Comparison of ENCODE assay signal across 8 cellular contexts in the genomic region with DNA sequence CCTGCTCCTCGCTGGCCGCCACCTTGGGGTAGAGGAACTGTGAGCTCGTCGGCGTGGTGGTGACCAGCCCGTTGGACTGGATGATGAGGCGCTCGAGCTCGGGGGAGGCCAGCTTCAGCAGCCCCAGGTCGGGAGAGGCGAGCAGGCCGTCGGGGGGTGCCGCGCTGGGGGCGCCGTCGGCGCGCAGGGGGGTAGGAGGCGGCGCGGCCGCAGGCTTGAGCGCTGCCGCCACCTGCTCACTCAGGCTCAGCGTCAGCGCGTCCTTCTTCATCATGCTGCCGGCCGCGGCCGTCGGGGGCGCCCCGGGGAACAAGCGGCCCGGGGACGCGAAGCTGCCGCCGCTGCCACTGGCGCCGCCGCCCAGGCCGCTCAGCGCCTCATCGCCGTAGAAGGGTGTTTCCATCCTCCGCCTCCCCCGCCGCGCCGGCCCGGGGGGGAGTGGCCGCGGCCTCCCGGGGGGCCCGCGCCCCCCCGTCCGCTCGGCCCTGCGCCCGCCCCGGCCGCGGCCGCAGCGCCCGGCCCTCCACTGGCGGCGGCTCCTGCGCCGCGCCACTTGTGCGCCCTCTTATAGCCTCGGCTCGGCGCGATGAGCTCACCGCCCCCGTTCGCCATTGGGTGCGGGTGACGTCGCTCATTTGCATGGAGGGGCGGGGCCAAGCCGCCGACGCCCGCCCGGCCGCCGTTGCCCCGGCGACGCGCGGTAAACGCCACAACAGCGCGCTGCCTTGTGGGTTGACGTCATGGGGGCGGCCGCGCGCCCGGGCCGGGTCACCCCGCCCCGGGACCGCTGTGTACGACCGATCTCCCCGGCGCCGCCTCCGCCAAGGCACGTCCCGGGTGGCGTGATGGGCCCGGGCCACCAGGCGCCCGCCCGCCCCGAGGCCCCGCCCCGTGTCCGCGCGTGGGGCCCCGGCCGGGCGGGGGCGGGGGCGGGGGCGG. TPM values are rescaled to one million over a fixed set of nuclear protein-coding genes. Genes with fewer than 3 reads are reported as not detected.
DNase-seq lines count a peak whose midpoint lies in the region; ATAC-seq and TF ChIP-seq lines count a peak whose summit lies in the region.

A gene (minus strand): TSS at position 541 of the 939 bp plus-strand sequence. CDS start 138 bp downstream, at position 403.

- peak; percentile 14 for TF ChIP-seq CTCF in liver (IDR thresholded peaks at IDR 0.05; ENCODE audit: low read depth, low read length, missing input control)

- peaks cover 13% of the 10 kb centered on the region for H3K36me3 ChIP-seq in CD4-positive, CD25-positive, alpha-beta regulatory T cell (ENCODE audit: control insufficient read depth, insufficient read depth, low read length)
- H3K36me3 ChIP-seq in liver (ENCODE audit: control insufficient read depth in 4 of 4, insufficient read depth in 3 of 4, low read depth in 1 of 4, low read length in 3 of 4): peaks cover 0 to 4% (median 1%) of the 10 kb centered on the region in 4 donors

- peaks cover 29% of the 10 kb centered on the region for H3K27me3 Mint-ChIP-seq in CD4-positive, CD25-positive, alpha-beta regulatory T cell

- no peaks in the 10 kb centered on the region for H3K9me3 ChIP-seq in CD4-positive, CD25-positive, alpha-beta regulatory T cell (ENCODE audit: control insufficient read depth in 2 of 2, low read length in 2 of 2)
- H3K9me3 ChIP-seq in liver (ENCODE audit: control insufficient read depth in 4 of 4, low read length in 3 of 4): no peaks in the 10 kb centered on the region

- under 1% methylated on average over 138 of the region's 138 CpGs for WGBS in liver

- peak within 1 kb of the TSS; percentile 95 to 99 (median 98) for H3K4me3 Mint-ChIP-seq in CD4-positive, CD25-positive, alpha-beta regulatory T cell

- H3K9ac ChIP-seq in liver (ENCODE audit: low read depth in 1 of 2, low read length in 2 of 2): peak within 1 kb of the TSS; percentile 97 to 100

- peak; percentile 98 to 99 (median 98) for DNase-seq in CD4-positive, CD25-positive, alpha-beta regulatory T cell
- peak; percentile 74 for DNase-seq in NCI-H748 treated with DMSO at 0.1 percent for 48 hours (lab: John Stamatoyannopoulos, UW)
- DNase-seq in activated CD4-positive, alpha-beta T cell treated with anti-CD3 and anti-CD28 coated beads, Interleukin-2, amount 50 U/mL, for 48 hours: peak; percentile 97
- peak; percentile 98 for DNase-seq in dermis blood vessel endothelial cell
- DNase-seq in stimulated activated CD4-positive, alpha-beta T cell treated with anti-CD3 and anti-CD28 coated beads, Interleukin-4, amount 100 ng/mL, for 1 hour: peak; percentile 95

- peak within 1 kb of the TSS; percentile 78 for H3K4me3 ChIP-seq in CD4-positive, CD25-positive, alpha-beta regulatory T cell (ENCODE audit: low read depth, low read length)
- H3K4me3 ChIP-seq in liver (ENCODE audit: low read depth in 1 of 3, low read length in 3 of 3): peak within 1 kb of the TSS; percentile 84 to 100 (median 90)

- peaks cover 9 to 58% (median 37%) of the 10 kb centered on the region in 4 donors for H3K4me1 Mint-ChIP-seq in CD4-positive, CD25-positive, alpha-beta regulatory T cell

- no peak for TF ChIP-seq RAD21 in liver (IDR thresholded peaks at IDR 0.05)

- H3K27me3 ChIP-seq in CD4-positive, CD25-positive, alpha-beta regulatory T cell (ENCODE audit: control insufficient read depth, insufficient read depth, low read length): no peaks in the 10 kb centered on the region
- H3K27me3 ChIP-seq in liver (ENCODE audit: control insufficient read depth in 4 of 4, insufficient read depth in 4 of 4, low read length in 3 of 4): no peaks in the 10 kb centered on the region

- peaks cover 50% of the 10 kb centered on the region for H3K4me1 ChIP-seq in CD4-positive, CD25-positive, alpha-beta regulatory T cell (ENCODE audit: control insufficient read depth, insufficient read depth, low read length, poor library complexity, severe bottlenecking)
- H3K4me1 ChIP-seq in liver (ENCODE audit: control insufficient read depth in 4 of 4, insufficient read depth in 4 of 4, low read length in 3 of 4): peaks cover 5 to 31% (median 21%) of the 10 kb centered on the region in 4 donors

- H3K27ac ChIP-seq in CD4-positive, CD25-positive, alpha-beta regulatory T cell (ENCODE audit: insufficient read depth, low read length, poor library complexity, severe bottlenecking): peak within 1 kb of the TSS; percentile 99
- peak within 1 kb of the TSS; percentile 100 for H3K27ac ChIP-seq in liver (ENCODE audit: low read depth in 1 of 2, low read length in 2 of 2)

- H3K27ac Mint-ChIP-seq in CD4-positive, CD25-positive, alpha-beta regulatory T cell: peak within 1 kb of the TSS; percentile 94 to 99 (median 99)

- ATAC-seq in CD4-positive, CD25-positive, alpha-beta regulatory T cell (ENCODE audit: low read depth in 2 of 2): peak; percentile 72 to 76
- peak; percentile 63 for ATAC-seq in GM19395 (IDR thresholded peaks at IDR 0.05; ENCODE audit: unreplicated experiment)
- ATAC-seq in HG03558 (IDR thresholded peaks at IDR 0.05; ENCODE audit: extremely low read depth, unreplicated experiment): peak; percentile 53

- peaks cover 0 to 14% (median 0%) of the 10 kb centered on the region in 7 donors for H3K9me3 Mint-ChIP-seq in CD4-positive, CD25-positive, alpha-beta regulatory T cell

- peaks cover 13% of the 10 kb centered on the region for H3K36me3 Mint-ChIP-seq in CD4-positive, CD25-positive, alpha-beta regulatory T cell

TF ChIP-seq in liver, 16 proteins besides CTCF, POLR2A, EP300 and RAD21:
- no peak for TF ChIP-seq JUND (IDR thresholded peaks at IDR 0.05)
- TF ChIP-seq FOXA2 (IDR thresholded peaks at IDR 0.05): no peak
- TF ChIP-seq TAF1 (conservative IDR thresholded peaks at IDR 0.05): no peak
- TF ChIP-seq GABPA (IDR thresholded peaks at IDR 0.05 in 1 of 2, conservative IDR thresholded peaks at IDR 0.05 in 1 of 2): no peak
- TF ChIP-seq, protein P1, sequence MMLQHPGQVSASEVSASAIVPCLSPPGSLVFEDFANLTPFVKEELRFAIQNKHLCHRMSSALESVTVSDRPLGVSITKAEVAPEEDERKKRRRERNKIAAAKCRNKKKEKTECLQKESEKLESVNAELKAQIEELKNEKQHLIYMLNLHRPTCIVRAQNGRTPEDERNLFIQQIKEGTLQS (IDR thresholded peaks at IDR 0.05): no peak
- TF ChIP-seq, protein P2, sequence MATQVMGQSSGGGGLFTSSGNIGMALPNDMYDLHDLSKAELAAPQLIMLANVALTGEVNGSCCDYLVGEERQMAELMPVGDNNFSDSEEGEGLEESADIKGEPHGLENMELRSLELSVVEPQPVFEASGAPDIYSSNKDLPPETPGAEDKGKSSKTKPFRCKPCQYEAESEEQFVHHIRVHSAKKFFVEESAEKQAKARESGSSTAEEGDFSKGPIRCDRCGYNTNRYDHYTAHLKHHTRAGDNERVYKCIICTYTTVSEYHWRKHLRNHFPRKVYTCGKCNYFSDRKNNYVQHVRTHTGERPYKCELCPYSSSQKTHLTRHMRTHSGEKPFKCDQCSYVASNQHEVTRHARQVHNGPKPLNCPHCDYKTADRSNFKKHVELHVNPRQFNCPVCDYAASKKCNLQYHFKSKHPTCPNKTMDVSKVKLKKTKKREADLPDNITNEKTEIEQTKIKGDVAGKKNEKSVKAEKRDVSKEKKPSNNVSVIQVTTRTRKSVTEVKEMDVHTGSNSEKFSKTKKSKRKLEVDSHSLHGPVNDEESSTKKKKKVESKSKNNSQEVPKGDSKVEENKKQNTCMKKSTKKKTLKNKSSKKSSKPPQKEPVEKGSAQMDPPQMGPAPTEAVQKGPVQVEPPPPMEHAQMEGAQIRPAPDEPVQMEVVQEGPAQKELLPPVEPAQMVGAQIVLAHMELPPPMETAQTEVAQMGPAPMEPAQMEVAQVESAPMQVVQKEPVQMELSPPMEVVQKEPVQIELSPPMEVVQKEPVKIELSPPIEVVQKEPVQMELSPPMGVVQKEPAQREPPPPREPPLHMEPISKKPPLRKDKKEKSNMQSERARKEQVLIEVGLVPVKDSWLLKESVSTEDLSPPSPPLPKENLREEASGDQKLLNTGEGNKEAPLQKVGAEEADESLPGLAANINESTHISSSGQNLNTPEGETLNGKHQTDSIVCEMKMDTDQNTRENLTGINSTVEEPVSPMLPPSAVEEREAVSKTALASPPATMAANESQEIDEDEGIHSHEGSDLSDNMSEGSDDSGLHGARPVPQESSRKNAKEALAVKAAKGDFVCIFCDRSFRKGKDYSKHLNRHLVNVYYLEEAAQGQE (IDR thresholded peaks at IDR 0.05): no peak
- TF ChIP-seq RXRA (IDR thresholded peaks at IDR 0.05): no peak
- no peak for TF ChIP-seq FOXA1 (IDR thresholded peaks at IDR 0.05)
- TF ChIP-seq YY1 (IDR thresholded peaks at IDR 0.05): no peak
- TF ChIP-seq, protein P3, sequence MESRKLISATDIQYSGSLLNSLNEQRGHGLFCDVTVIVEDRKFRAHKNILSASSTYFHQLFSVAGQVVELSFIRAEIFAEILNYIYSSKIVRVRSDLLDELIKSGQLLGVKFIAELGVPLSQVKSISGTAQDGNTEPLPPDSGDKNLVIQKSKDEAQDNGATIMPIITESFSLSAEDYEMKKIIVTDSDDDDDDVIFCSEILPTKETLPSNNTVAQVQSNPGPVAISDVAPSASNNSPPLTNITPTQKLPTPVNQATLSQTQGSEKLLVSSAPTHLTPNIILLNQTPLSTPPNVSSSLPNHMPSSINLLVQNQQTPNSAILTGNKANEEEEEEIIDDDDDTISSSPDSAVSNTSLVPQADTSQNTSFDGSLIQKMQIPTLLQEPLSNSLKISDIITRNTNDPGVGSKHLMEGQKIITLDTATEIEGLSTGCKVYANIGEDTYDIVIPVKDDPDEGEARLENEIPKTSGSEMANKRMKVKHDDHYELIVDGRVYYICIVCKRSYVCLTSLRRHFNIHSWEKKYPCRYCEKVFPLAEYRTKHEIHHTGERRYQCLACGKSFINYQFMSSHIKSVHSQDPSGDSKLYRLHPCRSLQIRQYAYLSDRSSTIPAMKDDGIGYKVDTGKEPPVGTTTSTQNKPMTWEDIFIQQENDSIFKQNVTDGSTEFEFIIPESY (IDR thresholded peaks at IDR 0.05): no peak
TF ChIP-seq in liver: peak in this region for 0.

RNA-seq across cellular contexts. Expression of the gene that starts here (rescaled TPM):
- 1,564 TPM for total RNA-seq in CD4-positive, CD25-positive, alpha-beta regulatory T cell
- polyA plus RNA-seq in CD4-positive, CD25-positive, alpha-beta regulatory T cell: 10 to 100 TPM; 30.7 to 85.9 (median 58.8) TPM
- total RNA-seq in dermis blood vessel endothelial cell: 122 and 173 TPM in 2 replicates
- total RNA-seq in liver: 100 to 1,000 TPM in 1 of 2 donors, 10 to 100 TPM in 1; 36.9 to 103 TPM
- 10 to 100 TPM; 12.8 to 46.7 TPM for polyA plus RNA-seq in liver

Comparison
In these comparisons a context has a peak if more than half of its experiments do, and no peak if none do; other contexts are left out.
1. Peak in every context shown above with its lines: DNase-seq, ATAC-seq, H3K4me3 ChIP-seq and H3K27ac ChIP-seq.